15 cellular contexts compared by ENCODE assay signal in genomic region chr5:83118471-83118870, GRCh38. TPM values are rescaled to one million over a fixed set of nuclear protein-coding genes. Genes with fewer than 3 reads are reported as not detected.
A peak's percentile ranks its signal among the peaks of the same experiment; 100 is the strongest.
DNase-seq lines count a peak whose midpoint lies in the region; ATAC-seq, FAIRE-seq and TF ChIP-seq lines count a peak whose summit lies in the region.
"Had no signal": no experiment of that assay in that cellular context is flagged by ENCODE, and none has a peak within 500 bp of the region (broad histone marks: within the 10 kb centered on the region; RNA-seq: fewer than 3 reads in every experiment).

No MANE protein-coding gene starts in this region.

- H3K27me3 ChIP-seq in GM23248 (replicated peaks; ENCODE audit: insufficient read depth), result no peaks in the 10 kb centered on the region
- no peaks in the 10 kb centered on the region for H3K27me3 ChIP-seq in K562 (ENCODE audit: control insufficient read depth in 2 of 2, insufficient read depth in 2 of 2, low read length in 2 of 2)
- H3K27me3 ChIP-seq: BE2C had no signal

- H3K9ac ChIP-seq in GM23248 (no peak overlapping the region), K562 (ENCODE audit: insufficient read depth in 1 of 2, low read depth in 2 of 2, low read length in 2 of 2) (no peak overlapping the region)

- TF ChIP-seq RAD21 in Ishikawa (IDR thresholded peaks at IDR 0.05; ENCODE audit: low read depth) (no peak), K562 (CRISPR knock-in tag; conservative IDR thresholded peaks at IDR 0.05 in 1 of 2, IDR thresholded peaks at IDR 0.05 in 1 of 2) (no peak)

- H3K36me3 ChIP-seq in GM23248 (ENCODE audit: low read depth) (peaks cover 5% of the 10 kb centered on the region; the same call in 1 of the 2 replicates), K562 (ENCODE audit: control insufficient read depth, insufficient read depth, low read length) (no peaks in the 10 kb centered on the region)
- H3K36me3 ChIP-seq: BE2C had no signal

- no peaks in the 10 kb centered on the region for H4K20me1 ChIP-seq in GM23248 (ENCODE audit: insufficient read depth)
- no peaks in the 10 kb centered on the region for H4K20me1 ChIP-seq in K562 (replicated peaks; ENCODE audit: control insufficient read depth, insufficient read depth, low read length)

- no TSS peak for BruUV-seq in K562 (replicated peaks; lab: Mats Ljungman, UMichigan)

- H3K4me1 ChIP-seq in GM23248 (ENCODE audit: insufficient read depth), result no peaks in the 10 kb centered on the region
- no peaks in the 10 kb centered on the region for H3K4me1 ChIP-seq in K562 (replicated peaks in 1 of 2; ENCODE audit: control insufficient read depth in 2 of 2, insufficient read depth in 2 of 2, low read length in 2 of 2)
- H3K4me1 ChIP-seq: BE2C, Caco-2 had no signal

- POLR2A ChIA-PET in K562 (lab: Yijun Ruan, JAX), result no interaction called here

- no peaks in the 10 kb centered on the region for H3F3A ChIP-seq in GM23248 (ENCODE audit: insufficient read depth)

- H3K27ac ChIP-seq in GM23248 (no peak overlapping the region), K562 (ENCODE audit: extremely low read depth, low read depth, low read length) (no peak overlapping the region)
- H3K27ac ChIP-seq: C4-2B, HL-60 had no signal

- in situ Hi-C loops in GM23248 (cut with MboI) (no loop called here), K562 (cut with MboI) (no loop called here)

- H3K9me2 ChIP-seq in GM23248 (ENCODE audit: insufficient read depth), result no peaks in the 10 kb centered on the region

- H3K4me3 ChIP-seq in GM23248 (no peak overlapping the region), K562 (no peak overlapping the region)

- no peak for TF ChIP-seq POLR2A in K562 (conservative IDR thresholded peaks at IDR 0.05)

- TF ChIP-seq EP300 in Ishikawa (IDR thresholded peaks at IDR 0.05; ENCODE audit: borderline replicate concordance) (no peak), K562 (IDR thresholded peaks at IDR 0.05; ENCODE audit: low read length) (no peak)

- intact Hi-C loops in K562 (cut with micrococcal nuclease), result no loop called here

- CTCF ChIA-PET in K562 (lab: Yijun Ruan, JAX; ENCODE audit: low intra/inter-chr PET ratio), result no interaction called here

- no peak for TF ChIP-seq CTCF in K562 (IDR thresholded peaks at IDR 0.05 in 2 of 3, conservative IDR thresholded peaks at IDR 0.05 in 1 of 3; ENCODE audit: insufficient read depth in 2 of 3, low read depth in 1 of 3, low read length in 3 of 3)

- H3K9me3 ChIP-seq in GM23248 (ENCODE audit: low read depth), result no peaks in the 10 kb centered on the region
- no peaks in the 10 kb centered on the region for H3K9me3 ChIP-seq in K562 (replicated peaks; ENCODE audit: control insufficient read depth, insufficient read depth, low read depth, low read length)
- H3K9me3 ChIP-seq: BE2C, Caco-2 had no signal

- H3K9me1 ChIP-seq in K562 (ENCODE audit: control insufficient read depth, insufficient read depth, low read length), result no peaks in the 10 kb centered on the region

- no peak for FAIRE-seq in K562 (lab: Jason Lieb, UNC)
- FAIRE-seq: A204.1 had no signal

- H3K79me2 ChIP-seq in GM23248 (ENCODE audit: insufficient read depth) (no peaks in the 10 kb centered on the region), K562 (ENCODE audit: control insufficient read depth, insufficient read depth, low read length) (no peaks in the 10 kb centered on the region)

- H3K4me2 ChIP-seq in GM23248 (ENCODE audit: unreplicated experiment) (no peak overlapping the region), K562 (ENCODE audit: insufficient read depth, low read length) (no peak overlapping the region)

- ATAC-seq in K562 (no peak), HG02798 (IDR thresholded peaks at IDR 0.05; ENCODE audit: poor library complexity, unreplicated experiment) (no peak)

- WGBS in GM23248 (ENCODE audit: low coverage in 1 of 2, low lambda C conversion rate in 2 of 2, missing lambda C conversion rate in 2 of 2), 2 experiments, result 84 to 88% methylated on average over 1 of the region's 1 CpG
- WGBS in K562 (ENCODE audit: insufficient coverage, low coverage, missing lambda C conversion rate), result 71% methylated on average over 1 of the region's 1 CpG

- H2AFZ ChIP-seq in GM23248 (no peak overlapping the region), K562 (ENCODE audit: low read depth, low read length) (no peak overlapping the region)

- DNase-seq in GM23248 (peak; percentile 13), K562 (ENCODE audit: extremely low read depth in 1 of 4, low spot score in 3 of 4) (peak in 2 of 4 experiments; percentile 27 to 35), kidney tubule cell (ENCODE audit: low spot score) (peak; percentile 42), T-helper 1 cell (no peak)
- DNase-seq in activated CD4-positive, alpha-beta T cell treated with anti-CD3 and anti-CD28 coated beads, Interleukin-2, amount 50 U/mL, for 48 hours, result no peak
- DNase-seq: BE2C; Caco-2; CD4-positive, alpha-beta memory T cell; H7; KG1 had no signal

TF ChIP-seq in Ishikawa, 13 proteins besides CTCF, POLR2A, EP300 and RAD21:
- peak; percentile 47; the same call in 1 of the 2 replicates for TF ChIP-seq USF1 (IDR thresholded peaks at IDR 0.05)
- no peak for TF ChIP-seq TAF1 (IDR thresholded peaks at IDR 0.05; ENCODE audit: low read depth)
TF ChIP-seq in Ishikawa: peak in this region for 1.

TF ChIP-seq in K562, 482 proteins besides CTCF, POLR2A, EP300 and RAD21 (continues in another document):
- TF ChIP-seq TSC22D4 (tag; IDR thresholded peaks at IDR 0.05) (no peak), SRSF3 (IDR thresholded peaks at IDR 0.05; ENCODE audit: insufficient read depth, low read length) (no peak), NONO (IDR thresholded peaks at IDR 0.05; ENCODE audit: low read depth in 2 of 2, low read length in 1 of 2) (no peak), GTF2B (IDR thresholded peaks at IDR 0.05; ENCODE audit: extremely low read depth, insufficient read length) (no peak), HIVEP1 (CRISPR knock-in tag; IDR thresholded peaks at IDR 0.05) (no peak), TAF7 (tag; IDR thresholded peaks at IDR 0.05) (no peak), TAF1 (IDR thresholded peaks at IDR 0.05; ENCODE audit: control insufficient read depth, extremely low read depth, insufficient read depth, low read length, severe bottlenecking) (no peak), MED1 (CRISPR knock-in tag; IDR thresholded peaks at IDR 0.05; ENCODE audit: borderline replicate concordance) (no peak), ELF4 (CRISPR knock-in tag; IDR thresholded peaks at IDR 0.05) (no peak)

RNA-seq across cellular contexts. Expression of gene XRCC4, which starts 41.1 kb away (rescaled TPM):
- 3.4 and 11.5 TPM in 2 replicates for total RNA-seq in GM23248 (2014; rRNA removed; shearing (Covaris generic))
- polyA plus RNA-seq in GM23248 (2016; fragmentation: Nextera tagmentation; extraction: Ambion mirVana) (11.2 and 11.7 TPM in 2 replicates), K562 (2011; rRNA removed) (13.4 and 18.1 TPM in 2 replicates), K562 (2014; fragmentation: Illumina TruSeq; extraction: Trizol) (19.3 and 22.4 TPM in 2 replicates), K562 (2014; fragmentation: Nextera tagmentation; extraction: Ambion mirVana) (10 to 100 TPM; 57.5 to 61.6 TPM), K562 (2014; rRNA removed) (16.9 and 18.4 TPM in 2 replicates)
- total RNA-seq in K562 (2011; cell fraction: chromatin; rRNA removed; ENCODE audit: low replicate concordance), result 5.5 and 26.9 TPM in 2 replicates
- 2.5 and 2.9 TPM in 2 replicates for total RNA-seq in K562 (2011; cell fraction: nucleolus; rRNA removed)
- 9.6 and 14.4 TPM in 2 replicates for total RNA-seq in K562 (2011; cell fraction: nucleoplasm; rRNA removed)
- total RNA-seq in K562 (2014; rRNA removed) (12.5 and 13.6 TPM in 2 replicates), K562 (2014; rRNA removed; fragmentation: Illumina TruSeq; extraction: Trizol) (28.8 and 35.1 TPM in 2 replicates), K562 (2015; rRNA removed; fragmentation: Illumina TruSeq; extraction: Trizol) (23.5 and 26.0 TPM in 2 replicates), K562 (2021) (15.4 and 15.7 TPM in 2 replicates)
- 1.5 and 4.4 TPM in 2 replicates for polyA plus RNA-seq in K562 (2011; cell fraction: cytosol; rRNA removed)
- polyA plus RNA-seq in K562 (2011; cell fraction: nucleus; rRNA removed), result 2.3 and 3.7 TPM in 2 replicates
- polyA plus RNA-seq in K562 (2012), result 16.3 and 16.4 TPM in 2 replicates
- 13.9 and 16.1 TPM in 2 replicates for polyA minus RNA-seq in K562 (2011; rRNA and poly(A)+ RNA removed)
- 1.5 and 1.8 TPM in 2 replicates for polyA minus RNA-seq in K562 (2011; cell fraction: cytosol; rRNA and poly(A)+ RNA removed)
- 11.6 and 22.7 TPM in 2 replicates for polyA minus RNA-seq in K562 (2011; cell fraction: nucleus; rRNA and poly(A)+ RNA removed)

RNA-seq across cellular contexts. Expression of gene TMEM167A, which starts 41.3 kb away (rescaled TPM):
- 76.0 and 106 TPM in 2 replicates for total RNA-seq in GM23248 (2014; rRNA removed; shearing (Covaris generic))
- polyA plus RNA-seq in GM23248 (2016; fragmentation: Nextera tagmentation; extraction: Ambion mirVana), result 198 and 211 TPM in 2 replicates
- total RNA-seq in K562 (2011; cell fraction: chromatin; rRNA removed; ENCODE audit: low replicate concordance), result 7.1 and 39.6 TPM in 2 replicates
- total RNA-seq in K562 (2011; cell fraction: nucleolus; rRNA removed), result 6.0 and 9.2 TPM in 2 replicates
- total RNA-seq in K562 (2011; cell fraction: nucleoplasm; rRNA removed), result 26.5 and 49.0 TPM in 2 replicates
- 35.3 and 38.8 TPM in 2 replicates for total RNA-seq in K562 (2014; rRNA removed)
- 110 and 140 TPM in 2 replicates for total RNA-seq in K562 (2014; rRNA removed; fragmentation: Illumina TruSeq; extraction: Trizol)
- total RNA-seq in K562 (2015; rRNA removed; fragmentation: Illumina TruSeq; extraction: Trizol), result 60.5 and 64.4 TPM in 2 replicates
- 110 and 113 TPM in 2 replicates for total RNA-seq in K562 (2021)
- polyA plus RNA-seq in K562 (2011; rRNA removed), result 106 and 122 TPM in 2 replicates
- polyA plus RNA-seq in K562 (2011; cell fraction: cytosol; rRNA removed), result 11.4 and 41.5 TPM in 2 replicates
- polyA plus RNA-seq in K562 (2011; cell fraction: nucleus; rRNA removed), result 13.8 and 38.3 TPM in 2 replicates
- 78.5 and 79.9 TPM in 2 replicates for polyA plus RNA-seq in K562 (2012)
- 64.4 and 87.1 TPM in 2 replicates for polyA plus RNA-seq in K562 (2014; fragmentation: Illumina TruSeq; extraction: Trizol)
- 100 to 1,000 TPM; 367 to 458 TPM for polyA plus RNA-seq in K562 (2014; fragmentation: Nextera tagmentation; extraction: Ambion mirVana)
- polyA plus RNA-seq in K562 (2014; rRNA removed), result 56.5 and 60.0 TPM in 2 replicates
- 57.6 and 59.6 TPM in 2 replicates for polyA minus RNA-seq in K562 (2011; rRNA and poly(A)+ RNA removed)
- polyA minus RNA-seq in K562 (2011; cell fraction: cytosol; rRNA and poly(A)+ RNA removed), result 16.3 and 21.5 TPM in 2 replicates
- polyA minus RNA-seq in K562 (2011; cell fraction: nucleus; rRNA and poly(A)+ RNA removed), result 19.7 and 38.0 TPM in 2 replicates

Comparison
In these comparisons a context has a peak if more than half of its experiments do, and no peak if none do; other contexts are left out.
1. DNase-seq: peak in GM23248 (single experiment) and kidney tubule cell (single experiment); none in T-helper 1 cell (0 of 5) and activated CD4-positive, alpha-beta T cell treated with anti-CD3 and anti-CD28 coated beads, Interleukin-2, amount 50 U/mL, for 48 hours (0 of 2).